In the genomic region with DNA sequence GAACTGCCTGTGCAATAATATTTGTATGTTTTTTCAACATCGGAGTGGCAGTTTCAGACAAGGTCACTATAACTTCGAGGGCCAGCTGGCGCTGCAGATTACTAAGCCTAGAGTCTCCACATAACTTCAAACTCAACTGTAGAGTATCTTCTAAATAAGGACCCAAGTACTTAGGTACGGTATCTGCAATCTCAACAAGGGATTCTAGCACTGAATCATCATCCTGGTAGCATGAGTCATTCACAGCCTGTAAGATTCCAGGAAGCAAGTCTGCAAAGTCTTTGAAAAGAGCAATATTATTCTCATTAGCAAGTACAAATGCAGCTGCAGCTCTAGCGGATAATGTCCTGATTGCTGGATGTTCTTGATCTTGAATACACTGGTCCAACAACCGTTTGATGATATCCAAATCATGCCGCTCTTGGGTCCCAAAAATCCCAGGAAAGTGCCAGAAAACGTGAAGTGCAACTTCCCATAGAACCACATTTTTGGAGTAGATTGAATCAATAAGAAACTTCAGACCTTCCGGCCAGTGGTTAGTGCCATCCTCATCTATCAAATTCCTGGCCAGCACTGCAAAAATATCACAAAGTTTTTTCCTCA, we compare ENCODE assay signal across 8 cellular contexts. TPM values are rescaled to one million over a fixed set of nuclear protein-coding genes. Genes with fewer than 3 reads are reported as not detected.
DNase-seq lines count a peak whose midpoint lies in the region; ATAC-seq and TF ChIP-seq lines count a peak whose summit lies in the region.

No MANE protein-coding gene starts in this region.

- DNase-seq in AG08396 (ENCODE audit: low spot score) (peak; percentile 33), HT-29 (ENCODE audit: low spot score) (peak; percentile 43), hepatocyte (ENCODE audit: low spot score) (peak; percentile 62), NCI-H1417 treated with DMSO at 0.1 percent for 48 hours (lab: John Stamatoyannopoulos, UW) (no peak)
- no peak for DNase-seq in activated naive CD8-positive, alpha-beta T cell treated with anti-CD3 and anti-CD28 coated beads, Interleukin-2, amount 10 ng/mL, durations not matched to agents 7 days and 5 days

- H3K9me2 ChIP-seq in hepatocyte (replicated peaks; ENCODE audit: insufficient read depth): no peaks in the 10 kb centered on the region

- H3K27ac ChIP-seq in hepatocyte: peak overlapping the region; percentile 94
- peak overlapping the region; percentile 75 for H3K27ac ChIP-seq in skeletal muscle tissue (ENCODE audit: low read depth, low read length)

- H3K36me3 ChIP-seq in hepatocyte (replicated peaks; ENCODE audit: insufficient read depth, low read depth) (no peaks in the 10 kb centered on the region), skeletal muscle tissue (ENCODE audit: control insufficient read depth in 3 of 3, insufficient read depth in 3 of 3, low read length in 3 of 3) (peaks cover 3 to 12% (median 7%) of the 10 kb centered on the region in 3 donors)

- peak overlapping the region; percentile 88 to 94 (median 88) for H3K9ac ChIP-seq in skeletal muscle tissue (ENCODE audit: low read depth in 1 of 3, low read length in 3 of 3)

- POLR2A ChIA-PET in activated naive CD8-positive, alpha-beta T cell treated with anti-CD3 and anti-CD28 coated beads, Interleukin-2, amount 10 ng/mL, durations not matched to agents 7 days and 5 days (lab: Charles Lee): interaction anchor here (0.7 to 2.6 kb wide), 8 partner anchors 7 to 399 kb away, joined by 3 to 20 read pairs (median 6); a partner anchor contains a TSS

- H4K20me1 ChIP-seq in hepatocyte (ENCODE audit: insufficient read depth, poor library complexity, severe bottlenecking): no peaks in the 10 kb centered on the region

- H2AFZ ChIP-seq in hepatocyte: peak overlapping the region; percentile 97

- H3K9me3 Mint-ChIP-seq in activated naive CD8-positive, alpha-beta T cell treated with anti-CD3 and anti-CD28 coated beads, Interleukin-2, amount 10 ng/mL, durations not matched to agents 7 days and 5 days: no peaks in the 10 kb centered on the region

- H3K4me3 Mint-ChIP-seq in activated naive CD8-positive, alpha-beta T cell treated with anti-CD3 and anti-CD28 coated beads, Interleukin-2, amount 10 ng/mL, durations not matched to agents 7 days and 5 days: peak overlapping the region; percentile 95

- H3K9me3 ChIP-seq in hepatocyte (ENCODE audit: low read depth): no peaks in the 10 kb centered on the region
- H3K9me3 ChIP-seq in skeletal muscle tissue (ENCODE audit: control insufficient read depth in 3 of 3, low read length in 3 of 3): no peaks in the 10 kb centered on the region

- H3K27me3 ChIP-seq in hepatocyte: no peaks in the 10 kb centered on the region
- no peaks in the 10 kb centered on the region for H3K27me3 ChIP-seq in skeletal muscle tissue (ENCODE audit: control insufficient read depth in 3 of 3, insufficient read depth in 3 of 3, low read length in 3 of 3)

- 28% methylated on average over 9 of the region's 9 CpGs for WGBS in hepatocyte (ENCODE audit: low lambda C conversion rate, missing lambda C conversion rate)

- peaks cover 35% of the 10 kb centered on the region for H3K36me3 Mint-ChIP-seq in activated naive CD8-positive, alpha-beta T cell treated with anti-CD3 and anti-CD28 coated beads, Interleukin-2, amount 10 ng/mL, durations not matched to agents 7 days and 5 days

- peaks cover 54% of the 10 kb centered on the region for H3K79me2 ChIP-seq in hepatocyte

- no peak for TF ChIP-seq CTCF in hepatocyte (IDR thresholded peaks at IDR 0.05; ENCODE audit: poor library complexity)

- H3K27ac Mint-ChIP-seq in activated naive CD8-positive, alpha-beta T cell treated with anti-CD3 and anti-CD28 coated beads, Interleukin-2, amount 10 ng/mL, durations not matched to agents 7 days and 5 days: peak overlapping the region; percentile 97

- H3K4me3 ChIP-seq in hepatocyte (peak overlapping the region; percentile 92), skeletal muscle tissue (ENCODE audit: low read length in 3 of 3) (peak overlapping the region; percentile 87 to 96 (median 96))

- H3K4me1 Mint-ChIP-seq in activated naive CD8-positive, alpha-beta T cell treated with anti-CD3 and anti-CD28 coated beads, Interleukin-2, amount 10 ng/mL, durations not matched to agents 7 days and 5 days: peaks cover 27% of the 10 kb centered on the region

- H3K4me1 ChIP-seq in hepatocyte (ENCODE audit: insufficient read depth): peaks cover 8% of the 10 kb centered on the region
- H3K4me1 ChIP-seq in skeletal muscle tissue (ENCODE audit: control insufficient read depth in 3 of 3, insufficient read depth in 3 of 3, low read length in 3 of 3): peaks cover 20 to 35% (median 20%) of the 10 kb centered on the region in 3 donors

- H3K4me2 ChIP-seq in hepatocyte: peak overlapping the region; percentile 88

- no peak for ATAC-seq in activated naive CD8-positive, alpha-beta T cell treated with anti-CD3 and anti-CD28 coated beads, Interleukin-2, amount 10 ng/mL, durations not matched to agents 7 days and 5 days (ENCODE audit: low read depth)
- no peak for ATAC-seq in GM21423 (IDR thresholded peaks at IDR 0.05; ENCODE audit: unreplicated experiment)
- ATAC-seq in HG03159 (IDR thresholded peaks at IDR 0.05; ENCODE audit: unreplicated experiment): no peak

- no peaks in the 10 kb centered on the region for H3K27me3 Mint-ChIP-seq in activated naive CD8-positive, alpha-beta T cell treated with anti-CD3 and anti-CD28 coated beads, Interleukin-2, amount 10 ng/mL, durations not matched to agents 7 days and 5 days

RNA-seq across cellular contexts. Expression of a gene that starts 0.7 kb away (rescaled TPM):
- total RNA-seq in HT-29 (2014; rRNA removed; shearing (Covaris generic)): 5.2 and 7.4 TPM in 2 replicates
- 10 to 100 TPM; 25.2 to 27.7 TPM for total RNA-seq in activated naive CD8-positive, alpha-beta T cell treated with anti-CD3 and anti-CD28 coated beads, Interleukin-2, amount 10 ng/mL, durations not matched to agents 7 days and 5 days
- total RNA-seq in hepatocyte: 25.9 and 29.6 TPM in 2 replicates
- polyA plus RNA-seq in hepatocyte: 7.5 and 8.2 TPM in 2 replicates
- total RNA-seq in skeletal muscle tissue: 24.5 TPM

Comparison
In these comparisons a context has a peak if more than half of its experiments do, and no peak if none do; other contexts are left out.
1. DNase-seq: peak in AG08396 (single experiment), HT-29 (single experiment) and hepatocyte (single experiment); none in activated naive CD8-positive, alpha-beta T cell treated with anti-CD3 and anti-CD28 coated beads, Interleukin-2, amount 10 ng/mL, durations not matched to agents 7 days and 5 days (single experiment) and NCI-H1417 treated with DMSO at 0.1 percent for 48 hours (single experiment).